In the genomic region with DNA sequence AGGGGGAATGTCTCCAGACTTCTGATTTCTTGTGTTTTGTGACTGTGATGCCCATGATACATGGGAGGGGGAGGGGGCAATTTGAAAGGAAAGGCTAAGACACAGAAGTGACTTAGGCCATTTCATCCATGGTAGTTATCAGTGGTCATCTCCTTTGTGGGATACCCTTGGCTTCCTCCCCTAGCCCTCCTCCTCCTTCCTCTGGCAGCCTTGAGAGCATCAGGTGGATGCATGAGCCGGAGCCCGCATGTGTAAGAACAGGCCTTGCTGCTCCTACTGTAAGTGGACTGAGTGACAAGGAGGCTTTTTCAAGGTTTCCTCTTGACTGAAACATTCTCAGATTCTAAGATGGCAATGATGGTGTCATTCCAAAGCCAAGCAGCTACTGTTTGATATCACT, we compare ENCODE assay signal across 8 cellular contexts. TPM values are rescaled to one million over a fixed set of nuclear protein-coding genes. Genes with fewer than 3 reads are reported as not detected.
DNase-seq lines count a peak whose midpoint lies in the region; TF ChIP-seq lines count a peak whose summit lies in the region.

No MANE protein-coding gene starts in this region.

- H3K27ac ChIP-seq in coronary artery: no peak overlapping the region

- no peak for TF ChIP-seq CTCF in coronary artery (IDR thresholded peaks at IDR 0.05)
- TF ChIP-seq CTCF in osteocyte (IDR thresholded peaks at IDR 0.05): no peak

- H3K27ac Mint-ChIP-seq in osteocyte (ENCODE audit: unreplicated experiment): no peak overlapping the region

- H3K4me3 ChIP-seq in GM08714 (ENCODE audit: low read length) (peak overlapping the region; percentile 67), coronary artery (peak overlapping the region; percentile 80)

- DNase-seq in NCI-H69 (lab: John Stamatoyannopoulos, UW): peak; percentile 14
- no peak for DNase-seq in coronary artery (ENCODE audit: low spot score)
- no peak for DNase-seq in osteocyte (ENCODE audit: extremely low spot score, unreplicated experiment)
- DNase-seq in germinal center (ENCODE audit: low spot score): no peak
- DNase-seq in DMS53 treated with DMSO at 0.1 percent for 48 hours (lab: John Stamatoyannopoulos, UW; ENCODE audit: unreplicated experiment): no peak
- no peak for DNase-seq in H4 (ENCODE audit: low spot score)
- DNase-seq in SIG-M5 treated with dmso at 0.1 percent for 504 hours (lab: John Stamatoyannopoulos, UW; ENCODE audit: unreplicated experiment): no peak

- no peaks in the 10 kb centered on the region for H3K9me3 Mint-ChIP-seq in osteocyte (ENCODE audit: unreplicated experiment)

- H3K27me3 Mint-ChIP-seq in osteocyte (ENCODE audit: unreplicated experiment): peaks cover 5% of the 10 kb centered on the region

- H3K4me3 Mint-ChIP-seq in osteocyte (ENCODE audit: unreplicated experiment): peak overlapping the region; percentile 86

- no peaks in the 10 kb centered on the region for H3K36me3 Mint-ChIP-seq in osteocyte (ENCODE audit: unreplicated experiment)

- peaks cover 11% of the 10 kb centered on the region for H3K4me1 Mint-ChIP-seq in osteocyte (ENCODE audit: unreplicated experiment)

RNA-seq across cellular contexts. Expression of a gene that starts 0.9 kb away (rescaled TPM):
- total RNA-seq in osteocyte: 1.4 and 1.6 TPM in 2 replicates
- total RNA-seq in H4 (2014; rRNA removed; shearing (Covaris generic)): 3.8 and 5.3 TPM in 2 replicates
